ENCODE assay signal across 6 cellular contexts in the genomic region with DNA sequence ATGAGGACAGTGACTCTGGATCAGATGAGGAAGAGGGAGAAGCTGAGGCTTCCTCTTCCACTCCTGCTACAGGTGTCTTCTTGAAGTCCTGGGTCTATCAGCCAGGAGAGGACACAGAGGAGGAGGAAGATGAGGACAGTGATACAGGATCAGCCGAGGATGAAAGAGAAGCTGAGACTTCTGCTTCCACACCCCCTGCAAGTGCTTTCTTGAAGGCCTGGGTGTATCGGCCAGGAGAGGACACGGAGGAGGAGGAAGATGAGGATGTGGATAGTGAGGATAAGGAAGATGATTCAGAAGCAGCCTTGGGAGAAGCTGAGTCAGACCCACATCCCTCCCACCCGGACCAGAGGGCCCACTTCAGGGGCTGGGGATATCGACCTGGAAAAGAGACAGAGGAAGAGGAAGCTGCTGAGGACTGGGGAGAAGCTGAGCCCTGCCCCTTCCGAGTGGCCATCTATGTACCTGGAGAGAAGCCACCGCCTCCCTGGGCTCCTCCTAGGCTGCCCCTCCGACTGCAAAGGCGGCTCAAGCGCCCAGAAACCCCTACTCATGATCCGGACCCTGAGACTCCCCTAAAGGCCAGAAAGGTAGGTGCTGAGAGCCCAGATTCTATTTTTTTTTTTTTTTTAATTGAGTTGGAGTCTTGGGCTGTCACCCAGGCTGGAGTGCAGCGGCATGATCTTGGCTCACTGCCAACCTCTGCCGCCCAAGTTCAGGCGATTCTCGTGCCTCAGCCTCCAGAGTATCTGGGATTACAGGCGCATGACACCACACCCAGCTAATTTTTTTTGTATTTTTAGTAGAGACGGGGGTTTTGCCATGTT. TPM values are rescaled to one million over a fixed set of nuclear protein-coding genes. Genes with fewer than 3 reads are reported as not detected.
DNase-seq lines count a peak whose midpoint lies in the region; ATAC-seq and TF ChIP-seq lines count a peak whose summit lies in the region.

No MANE protein-coding gene starts in this region.

- H3K36me3 Mint-ChIP-seq in chondrocyte (ENCODE audit: low read depth) (peaks cover 44% of the 10 kb centered on the region), osteocyte (ENCODE audit: unreplicated experiment) (peaks cover 44% of the 10 kb centered on the region)

- H3K27me3 Mint-ChIP-seq in chondrocyte (ENCODE audit: low read depth) (no peaks in the 10 kb centered on the region), osteocyte (ENCODE audit: unreplicated experiment) (no peaks in the 10 kb centered on the region)

- DNase-seq in CD1c-positive myeloid dendritic cell (ENCODE audit: extremely low spot score), result peak; percentile 89
- peak; percentile 39 for DNase-seq in LoVo (ENCODE audit: low spot score)
- no peak for DNase-seq in chondrocyte (ENCODE audit: low spot score)
- DNase-seq in osteocyte (ENCODE audit: extremely low spot score, unreplicated experiment), result no peak
- DNase-seq in DMS153 (lab: John Stamatoyannopoulos, UW), result no peak

- peak overlapping the region; percentile 100 for H3K27ac Mint-ChIP-seq in chondrocyte (ENCODE audit: unreplicated experiment)
- H3K27ac Mint-ChIP-seq in osteocyte (ENCODE audit: unreplicated experiment), result peak overlapping the region; percentile 100

- no peak for TF ChIP-seq CTCF in chondrocyte (IDR thresholded peaks at IDR 0.05)
- no peak for TF ChIP-seq CTCF in osteocyte (IDR thresholded peaks at IDR 0.05)

- ATAC-seq in GM19324 (IDR thresholded peaks at IDR 0.05; ENCODE audit: low FRiP score, unreplicated experiment), result no peak

- H3K4me3 Mint-ChIP-seq in chondrocyte (ENCODE audit: unreplicated experiment) (peak overlapping the region; percentile 99), osteocyte (ENCODE audit: unreplicated experiment) (peak overlapping the region; percentile 97)

- H3K4me1 Mint-ChIP-seq in chondrocyte (ENCODE audit: low read depth), result peaks cover 47% of the 10 kb centered on the region
- H3K4me1 Mint-ChIP-seq in osteocyte (ENCODE audit: unreplicated experiment), result peaks cover 34% of the 10 kb centered on the region

- H3K9me3 Mint-ChIP-seq in chondrocyte (ENCODE audit: low read depth) (no peaks in the 10 kb centered on the region), osteocyte (ENCODE audit: unreplicated experiment) (no peaks in the 10 kb centered on the region)

RNA-seq across cellular contexts. Expression of gene PPP1R15A, which starts 2.3 kb away (rescaled TPM):
- total RNA-seq in chondrocyte (42.1 to 106 TPM (median 104 TPM) in 3 replicates), osteocyte (96.5 and 118 TPM in 2 replicates)

RNA-seq across cellular contexts. Expression of gene PLEKHA4, which starts 6.1 kb away (rescaled TPM):
- 16.8 to 34.3 TPM (median 19.6 TPM) in 3 replicates for total RNA-seq in chondrocyte
- 31.0 and 40.0 TPM in 2 replicates for total RNA-seq in osteocyte

RNA-seq across cellular contexts. Expression of gene TULP2, which starts 24.0 kb away (rescaled TPM):
- total RNA-seq in chondrocyte (not detected in 3 replicates), osteocyte (not detected in 2 replicates)

RNA-seq across cellular contexts. Expression of gene NUCB1, which starts 25.6 kb away (rescaled TPM):
- 209 to 277 TPM (median 215 TPM) in 3 replicates for total RNA-seq in chondrocyte
- total RNA-seq in osteocyte, result 260 and 264 TPM in 2 replicates

RNA-seq across cellular contexts. Expression of gene HSD17B14, which starts 38.2 kb away (rescaled TPM):
- total RNA-seq in chondrocyte (11.4 to 13.6 TPM (median 13.5 TPM) in 3 replicates), osteocyte (23.9 and 29.1 TPM in 2 replicates)

Comparison
In these comparisons a context has a peak if more than half of its experiments do, and no peak if none do; other contexts are left out.
1. DNase-seq: peak in CD1c-positive myeloid dendritic cell (single experiment) and LoVo (single experiment); none in chondrocyte (single experiment), osteocyte (single experiment) and DMS153 (single experiment).